In the genomic region with DNA sequence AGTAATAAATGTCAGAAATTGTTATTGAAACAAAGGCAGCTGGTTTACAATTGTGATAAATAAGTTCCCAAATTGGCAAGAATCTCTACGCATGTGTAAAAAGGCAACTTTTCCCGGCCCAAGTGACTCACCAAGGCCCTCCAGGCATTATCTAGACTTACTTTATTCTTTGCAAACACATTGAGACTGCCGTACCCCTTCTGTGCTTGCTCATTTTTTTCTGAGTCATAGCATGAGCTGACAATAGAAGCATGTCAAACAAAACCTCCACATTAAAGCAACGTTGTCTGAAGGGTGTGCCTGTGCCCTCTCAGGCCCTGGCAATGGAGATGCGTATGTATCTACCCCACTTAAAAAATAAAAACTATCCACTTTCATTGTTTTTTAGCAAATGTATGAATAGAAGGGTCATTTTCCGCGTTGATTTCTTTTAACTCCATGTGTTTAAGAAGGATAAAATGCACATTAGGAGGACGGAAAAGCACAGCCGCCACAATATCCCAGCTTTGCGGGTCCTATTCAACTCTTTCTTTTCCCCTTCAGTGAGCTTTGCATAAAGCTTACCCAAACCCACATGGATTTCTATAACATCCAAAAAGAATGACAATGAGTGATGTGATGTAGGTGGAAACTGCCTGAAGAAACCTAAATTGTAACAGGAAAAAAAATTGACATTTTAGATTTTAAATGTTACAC, we compare ENCODE assay signal across 8 cellular contexts.
DNase-seq lines count a peak whose midpoint lies in the region; ATAC-seq lines count a peak whose summit lies in the region.

No MANE protein-coding gene starts in this region.

- H3K9me3 ChIP-seq in esophagus (ENCODE audit: control insufficient read depth in 2 of 2, insufficient read depth in 1 of 2, low read depth in 1 of 2, low read length in 1 of 2), result no peaks in the 10 kb centered on the region

- no peak overlapping the region for H3K27ac Mint-ChIP-seq in activated CD8-positive, alpha-beta memory T cell treated with anti-CD3 and anti-CD28 coated beads, Interleukin-2, amount 10 ng/mL, durations not matched to agents 7 days and 5 days
- H3K27ac Mint-ChIP-seq in stimulated activated effector memory CD8-positive, alpha-beta T cell treated with anti-CD3 and anti-CD28 coated beads, Interleukin-12 subunit alpha, Interleukin-12 subunit beta, amount 100 ng/mL, for 72 hours, result no peak overlapping the region

- intact Hi-C loops in Right ventricle myocardium superior (cut with DNase I), result no loop called here

- H3K36me3 ChIP-seq in esophagus (ENCODE audit: control insufficient read depth in 2 of 2, insufficient read depth in 2 of 2, low read length in 1 of 2), result no peaks in the 10 kb centered on the region

- peaks cover 14% of the 10 kb centered on the region for H3K27me3 Mint-ChIP-seq in activated CD8-positive, alpha-beta memory T cell treated with anti-CD3 and anti-CD28 coated beads, Interleukin-2, amount 10 ng/mL, durations not matched to agents 7 days and 5 days

- H3K4me1 Mint-ChIP-seq in activated CD8-positive, alpha-beta memory T cell treated with anti-CD3 and anti-CD28 coated beads, Interleukin-2, amount 10 ng/mL, durations not matched to agents 7 days and 5 days, result no peaks in the 10 kb centered on the region
- no peaks in the 10 kb centered on the region for H3K4me1 Mint-ChIP-seq in stimulated activated effector memory CD8-positive, alpha-beta T cell treated with anti-CD3 and anti-CD28 coated beads, Interleukin-12 subunit alpha, Interleukin-12 subunit beta, amount 100 ng/mL, for 72 hours

- ATAC-seq in Right ventricle myocardium superior (ENCODE audit: poor library complexity), result no peak
- no peak for ATAC-seq in activated CD8-positive, alpha-beta memory T cell treated with anti-CD3 and anti-CD28 coated beads, Interleukin-2, amount 10 ng/mL, durations not matched to agents 7 days and 5 days
- no peak for ATAC-seq in stimulated activated effector memory CD8-positive, alpha-beta T cell treated with anti-CD3 and anti-CD28 coated beads, Interleukin-12 subunit alpha, Interleukin-12 subunit beta, amount 100 ng/mL, for 72 hours

- peaks cover 0 to 8% of the 10 kb centered on the region in 2 donors for H3K4me1 ChIP-seq in esophagus (ENCODE audit: control insufficient read depth in 2 of 2, insufficient read depth in 2 of 2, low read length in 1 of 2)

- peak; percentile 98 for DNase-seq in EL
- peak; percentile 32 for DNase-seq in NCI-H69 (lab: John Stamatoyannopoulos, UW)
- DNase-seq in putamen (ENCODE audit: low spot score), result peak; percentile 59
- no peak for DNase-seq in stimulated activated CD4-positive, alpha-beta T cell treated with anti-CD3 and anti-CD28 coated beads, Interleukin-15, amount 100 ng/mL, for 24 hours
- no peak for DNase-seq in Right ventricle myocardium superior
- no peak for DNase-seq in activated CD8-positive, alpha-beta memory T cell treated with anti-CD3 and anti-CD28 coated beads, Interleukin-2, amount 10 ng/mL, durations not matched to agents 7 days and 5 days
- DNase-seq in stimulated activated effector memory CD8-positive, alpha-beta T cell treated with anti-CD3 and anti-CD28 coated beads, Interleukin-12 subunit alpha, Interleukin-12 subunit beta, amount 100 ng/mL, for 72 hours (ENCODE audit: low spot score in 2 of 2), result no peak

- CTCF ChIA-PET in activated CD8-positive, alpha-beta memory T cell treated with anti-CD3 and anti-CD28 coated beads, Interleukin-2, amount 10 ng/mL, durations not matched to agents 7 days and 5 days (lab: Charles Lee), result interaction anchor here (1.0 kb wide), 1 partner anchor 11 kb away, joined by 3 read pairs; no protein-coding TSS in a partner anchor

- WGBS in esophagus, 2 donors, result 35 to 56% methylated on average over 10 of the region's 10 CpGs

- no peaks in the 10 kb centered on the region for H3K36me3 Mint-ChIP-seq in activated CD8-positive, alpha-beta memory T cell treated with anti-CD3 and anti-CD28 coated beads, Interleukin-2, amount 10 ng/mL, durations not matched to agents 7 days and 5 days
- no peaks in the 10 kb centered on the region for H3K36me3 Mint-ChIP-seq in stimulated activated effector memory CD8-positive, alpha-beta T cell treated with anti-CD3 and anti-CD28 coated beads, Interleukin-12 subunit alpha, Interleukin-12 subunit beta, amount 100 ng/mL, for 72 hours

- H3K27me3 ChIP-seq in esophagus (ENCODE audit: control insufficient read depth in 1 of 2, insufficient read depth in 2 of 2, low read length in 2 of 2), result no peaks in the 10 kb centered on the region

- no peaks in the 10 kb centered on the region for H3K9me3 Mint-ChIP-seq in activated CD8-positive, alpha-beta memory T cell treated with anti-CD3 and anti-CD28 coated beads, Interleukin-2, amount 10 ng/mL, durations not matched to agents 7 days and 5 days (ENCODE audit: low read depth)
- H3K9me3 Mint-ChIP-seq in stimulated activated effector memory CD8-positive, alpha-beta T cell treated with anti-CD3 and anti-CD28 coated beads, Interleukin-12 subunit alpha, Interleukin-12 subunit beta, amount 100 ng/mL, for 72 hours, result no peaks in the 10 kb centered on the region

- peak overlapping the region in 1 of 2 donors; percentile 25 for H3K4me3 ChIP-seq in esophagus (ENCODE audit: low read depth in 1 of 2, low read length in 2 of 2)

- no peak overlapping the region for H3K4me3 Mint-ChIP-seq in activated CD8-positive, alpha-beta memory T cell treated with anti-CD3 and anti-CD28 coated beads, Interleukin-2, amount 10 ng/mL, durations not matched to agents 7 days and 5 days
- no peak overlapping the region for H3K4me3 Mint-ChIP-seq in stimulated activated effector memory CD8-positive, alpha-beta T cell treated with anti-CD3 and anti-CD28 coated beads, Interleukin-12 subunit alpha, Interleukin-12 subunit beta, amount 100 ng/mL, for 72 hours

- peak overlapping the region; percentile 83 to 95 for H3K27ac ChIP-seq in esophagus (ENCODE audit: low read depth in 2 of 2, low read length in 1 of 2)

Comparison
In these comparisons a context has a peak if more than half of its experiments do, and no peak if none do; other contexts are left out.
1. DNase-seq: peak in EL (single experiment), NCI-H69 (single experiment) and putamen (single experiment); none in stimulated activated CD4-positive, alpha-beta T cell treated with anti-CD3 and anti-CD28 coated beads, Interleukin-15, amount 100 ng/mL, for 24 hours (single experiment), Right ventricle myocardium superior (single experiment), activated CD8-positive, alpha-beta memory T cell treated with anti-CD3 and anti-CD28 coated beads, Interleukin-2, amount 10 ng/mL, durations not matched to agents 7 days and 5 days (single experiment) and stimulated activated effector memory CD8-positive, alpha-beta T cell treated with anti-CD3 and anti-CD28 coated beads, Interleukin-12 subunit alpha, Interleukin-12 subunit beta, amount 100 ng/mL, for 72 hours (0 of 2).